34 cellular contexts compared by ENCODE assay signal in genomic region chrX:41131766-41132165, GRCh38.
"Had no signal": no experiment of that assay in that cellular context is flagged by ENCODE, and none has a peak within 500 bp of the region (broad histone marks: within the 10 kb centered on the region; RNA-seq: fewer than 3 reads in every experiment).

No MANE protein-coding gene starts in this region.

- H3K27me3 ChIP-seq: adrenal gland, cardiac muscle cell had no signal

- H3K4me3 Mint-ChIP-seq: activated B cell treated with CpG ODN at 0.5 μM for 24 hours; activated CD4-positive, alpha-beta memory T cell treated with anti-CD3 and anti-CD28 coated beads for 36 hours; activated CD4-positive, alpha-beta T cell treated with anti-CD3 and anti-CD28 coated beads, Interleukin-2, amount 10 ng/mL, durations not matched to agents 24 days and 14 days; activated CD8-positive, alpha-beta T cell treated with anti-CD3 and anti-CD28 coated beads for 36 hours; activated naive CD4-positive, alpha-beta T cell treated with anti-CD3 and anti-CD28 coated beads, Interleukin-2, amount 10 ng/mL, durations not matched to agents 7 days and 5 days; activated naive CD4-positive, alpha-beta T cell treated with anti-CD3 and anti-CD28 coated beads, Interleukin-2, amount 50 U/mL, for 24 hours; activated naive CD8-positive, alpha-beta T cell; activated T-cell treated with anti-CD3 and anti-CD28 coated beads, Interleukin-2, amount 50 U/mL, for 24 hours; brain; central memory CD8-positive, alpha-beta T cell; T-helper 1 cell treated with Interleukin-12 subunit alpha and Interleukin-12 subunit beta and Interleukin-4 antibody, amounts not matched to agents 30 μg/mL and 1 μg/mL, for 36 hours; T-helper 2 cell treated with Interferon-gamma antibody and Interleukin-4, amounts not matched to agents 5 μg/mL and 100 μg/mL, for 36 hours had no signal

- H3K36me3 Mint-ChIP-seq: activated naive CD8-positive, alpha-beta T cell had no signal

- H3K4me3 ChIP-seq: adrenal gland, cardiac muscle cell had no signal

- H3K27me3 Mint-ChIP-seq: activated B cell treated with CpG ODN at 0.5 μM for 24 hours; activated CD4-positive, alpha-beta memory T cell treated with anti-CD3 and anti-CD28 coated beads for 36 hours; activated CD4-positive, alpha-beta T cell treated with anti-CD3 and anti-CD28 coated beads, Interleukin-2, amount 10 ng/mL, durations not matched to agents 24 days and 14 days; activated CD8-positive, alpha-beta T cell treated with anti-CD3 and anti-CD28 coated beads for 36 hours; activated naive CD4-positive, alpha-beta T cell treated with anti-CD3 and anti-CD28 coated beads, Interleukin-2, amount 10 ng/mL, durations not matched to agents 7 days and 5 days; activated naive CD4-positive, alpha-beta T cell treated with anti-CD3 and anti-CD28 coated beads, Interleukin-2, amount 50 U/mL, for 24 hours; activated naive CD8-positive, alpha-beta T cell; activated T-cell treated with anti-CD3 and anti-CD28 coated beads, Interleukin-2, amount 50 U/mL, for 24 hours; brain; central memory CD8-positive, alpha-beta T cell had no signal

- H3K9me3 ChIP-seq: adrenal gland had no signal

- H3K9me3 Mint-ChIP-seq: activated B cell treated with CpG ODN at 0.5 μM for 24 hours; activated CD4-positive, alpha-beta memory T cell treated with anti-CD3 and anti-CD28 coated beads for 36 hours; activated CD4-positive, alpha-beta T cell treated with anti-CD3 and anti-CD28 coated beads, Interleukin-2, amount 10 ng/mL, durations not matched to agents 24 days and 14 days; activated CD8-positive, alpha-beta T cell treated with anti-CD3 and anti-CD28 coated beads for 36 hours; activated naive CD4-positive, alpha-beta T cell treated with anti-CD3 and anti-CD28 coated beads, Interleukin-2, amount 10 ng/mL, durations not matched to agents 7 days and 5 days; activated naive CD4-positive, alpha-beta T cell treated with anti-CD3 and anti-CD28 coated beads, Interleukin-2, amount 50 U/mL, for 24 hours; activated T-cell treated with anti-CD3 and anti-CD28 coated beads, Interleukin-2, amount 50 U/mL, for 24 hours; activated T-helper 2 cell treated with anti-CD3 and anti-CD28 coated beads, Interferon-gamma antibody, Interleukin-2, Interleukin-4, amounts not matched to agents 10 μg/mL and 5 μg/mL and 100 μg/mL, durations not matched to agents 14 hours and 24 hours and 36 hours; brain; central memory CD8-positive, alpha-beta T cell; T-helper 1 cell treated with Interleukin-12 subunit alpha and Interleukin-12 subunit beta and Interleukin-4 antibody, amounts not matched to agents 30 μg/mL and 1 μg/mL, for 36 hours; T-helper 2 cell treated with Interferon-gamma antibody and Interleukin-4, amounts not matched to agents 5 μg/mL and 100 μg/mL, for 36 hours had no signal

- FAIRE-seq: bronchial epithelial cell, TTC549 had no signal

- DNase-seq: activated B cell treated with CpG ODN at 0.5 μM for 24 hours; activated CD4-positive, alpha-beta memory T cell treated with anti-CD3 and anti-CD28 coated beads for 36 hours; activated CD4-positive, alpha-beta T cell treated with anti-CD3 and anti-CD28 coated beads for 4 hours; activated CD4-positive, alpha-beta T cell treated with anti-CD3 and anti-CD28 coated beads, Interleukin-2, amount 10 ng/mL, durations not matched to agents 24 days and 14 days; activated CD4-positive, alpha-beta T cell treated with anti-CD3 and anti-CD28 coated beads, Interleukin-2, amount 50 U/mL, for 1 hour; activated CD4-positive, alpha-beta T cell treated with anti-CD3 and anti-CD28 coated beads, Interleukin-2, amount 50 U/mL, for 4 hours; activated CD4-positive, CD25-positive, alpha-beta regulatory T cell treated with anti-CD3 and anti-CD28 coated beads, Interleukin-2, amount 50 U/mL, for 72 hours; activated CD8-positive, alpha-beta memory T cell treated with anti-CD3 and anti-CD28 coated beads, Interleukin-2, amount 50 U/mL, for 48 hours; activated CD8-positive, alpha-beta T cell treated with anti-CD3 and anti-CD28 coated beads for 36 hours; activated effector memory CD4-positive, alpha-beta T cell treated with Interleukin-2 at 50 U/mL for 16 hours; activated gamma-delta T cell; activated naive CD4-positive, alpha-beta T cell treated with anti-CD3 and anti-CD28 coated beads, Interleukin-2, amount 10 ng/mL, durations not matched to agents 7 days and 5 days; activated naive CD4-positive, alpha-beta T cell treated with Interleukin-2 at 50 U/mL for 16 hours; activated T-cell treated with anti-CD3 and anti-CD28 coated beads, Interleukin-2, amount 50 U/mL, for 24 hours; activated T-cell treated with anti-CD3 and anti-CD28 coated beads, Interleukin-2, amount 50 U/mL, for 48 hours; adrenal gland; amniotic stem cell; aorta; caudate nucleus; cerebellar nuclear complex; T-helper 1 cell; T-helper 2 cell; T-helper 9 cell had no signal

- ATAC-seq: activated CD8-positive, alpha-beta T cell treated with anti-CD3 and anti-CD28 coated beads for 36 hours had no signal

- H3K27ac ChIP-seq: adrenal gland, cardiac muscle cell, VCaP had no signal

- H3K27ac Mint-ChIP-seq: activated B cell treated with CpG ODN at 0.5 μM for 24 hours; activated CD4-positive, alpha-beta memory T cell treated with anti-CD3 and anti-CD28 coated beads for 36 hours; activated CD4-positive, alpha-beta T cell treated with anti-CD3 and anti-CD28 coated beads, Interleukin-2, amount 10 ng/mL, durations not matched to agents 24 days and 14 days; activated CD8-positive, alpha-beta T cell treated with anti-CD3 and anti-CD28 coated beads for 36 hours; activated naive CD4-positive, alpha-beta T cell treated with anti-CD3 and anti-CD28 coated beads, Interleukin-2, amount 10 ng/mL, durations not matched to agents 7 days and 5 days; activated naive CD4-positive, alpha-beta T cell treated with anti-CD3 and anti-CD28 coated beads, Interleukin-2, amount 50 U/mL, for 24 hours; activated naive CD8-positive, alpha-beta T cell; activated T-cell treated with anti-CD3 and anti-CD28 coated beads, Interleukin-2, amount 50 U/mL, for 24 hours; activated T-helper 2 cell treated with anti-CD3 and anti-CD28 coated beads, Interferon-gamma antibody, Interleukin-2, Interleukin-4, amounts not matched to agents 10 μg/mL and 5 μg/mL and 100 μg/mL, durations not matched to agents 14 hours and 24 hours and 36 hours; brain; T-helper 1 cell treated with Interleukin-12 subunit alpha and Interleukin-12 subunit beta and Interleukin-4 antibody, amounts not matched to agents 30 μg/mL and 1 μg/mL, for 36 hours; T-helper 2 cell treated with Interferon-gamma antibody and Interleukin-4, amounts not matched to agents 5 μg/mL and 100 μg/mL, for 36 hours had no signal
